ENCODE assay signal across 1 cellular context in genomic region chr2:71673402-71673795, GRCh38.
TF ChIP-seq lines count a peak whose summit lies in the region.

No MANE protein-coding gene starts in this region.

TF ChIP-seq in IMR-90, 13 proteins besides CTCF, POLR2A, EP300 and RAD21 (continued from another document):
- TF ChIP-seq FOS (IDR thresholded peaks at IDR 0.05; ENCODE audit: low read depth, low read length) (no peak), ELK1 (IDR thresholded peaks at IDR 0.05; ENCODE audit: borderline replicate concordance, low read depth, low read length) (no peak), RCOR1 (IDR thresholded peaks at IDR 0.05; ENCODE audit: insufficient replicate concordance, low read length) (no peak), CEBPB (IDR thresholded peaks at IDR 0.05; ENCODE audit: low read depth, low read length) (no peak), MXI1 (IDR thresholded peaks at IDR 0.05; ENCODE audit: borderline replicate concordance, low read depth, low read length) (no peak), SMC3 (IDR thresholded peaks at IDR 0.05; ENCODE audit: low read depth, low read length) (no peak)
